3 cellular contexts compared by ENCODE assay signal in genomic region chr1:191448279-191448678, GRCh38.
DNase-seq lines count a peak whose midpoint lies in the region; ATAC-seq, FAIRE-seq and TF ChIP-seq lines count a peak whose summit lies in the region.
"Not testable (repeated sequence)": the region's sequence is repeated elsewhere in the genome, so short reads cannot be mapped to it uniquely, and the experiment has no call there.

No MANE protein-coding gene starts in this region.

- not testable (repeated sequence) for H3K4me3 ChIP-seq in K562; kidney (ENCODE audit: low read length in 2 of 2); spleen

- not testable (repeated sequence) for H3K27me3 ChIP-seq in K562 (ENCODE audit: control insufficient read depth in 2 of 2, insufficient read depth in 2 of 2, low read length in 2 of 2); spleen (replicated peaks in 1 of 7)

- not testable (repeated sequence) for TF ChIP-seq POLR2A in K562 (conservative IDR thresholded peaks at IDR 0.05); spleen (IDR thresholded peaks at IDR 0.05)

- POLR2A ChIA-PET in K562 (lab: Yijun Ruan, JAX) = not testable (repeated sequence)

- H3K27ac ChIP-seq in K562 (ENCODE audit: extremely low read depth, low read depth, low read length); kidney (ENCODE audit: low read depth in 2 of 2, low read length in 2 of 2); spleen: not testable (repeated sequence)

- CTCF ChIA-PET in K562 (lab: Yijun Ruan, JAX; ENCODE audit: low intra/inter-chr PET ratio) = not testable (repeated sequence)

- not testable (repeated sequence) for TF ChIP-seq RAD21 in K562 (CRISPR knock-in tag; conservative IDR thresholded peaks at IDR 0.05 in 1 of 2, IDR thresholded peaks at IDR 0.05 in 1 of 2)

- not testable (repeated sequence) for DNase-seq in K562 (ENCODE audit: extremely low read depth in 1 of 4, low spot score in 3 of 4)
- DNase-seq in kidney = peak; percentile 41
- DNase-seq in spleen = peak; percentile 66

- not testable (repeated sequence) for FAIRE-seq in K562 (lab: Jason Lieb, UNC); kidney (lab: Jason Lieb, UNC)

- not testable (repeated sequence) for H3K79me2 ChIP-seq in K562 (ENCODE audit: control insufficient read depth, insufficient read depth, low read length)

- in situ Hi-C loops in K562 (cut with MboI) = not testable (repeated sequence)

- H4K20me1 ChIP-seq in K562 (replicated peaks; ENCODE audit: control insufficient read depth, insufficient read depth, low read length) = not testable (repeated sequence)

- not testable (repeated sequence) for ATAC-seq in K562

- not testable (repeated sequence) for H3K9ac ChIP-seq in K562 (ENCODE audit: insufficient read depth in 1 of 2, low read depth in 2 of 2, low read length in 2 of 2); kidney (ENCODE audit: low read length in 2 of 2)

- H3K9me3 ChIP-seq in K562 (replicated peaks; ENCODE audit: control insufficient read depth, insufficient read depth, low read depth, low read length); kidney (ENCODE audit: control insufficient read depth in 1 of 2, low read length in 2 of 2): not testable (repeated sequence)
- H3K9me3 ChIP-seq in spleen = peaks cover 0 to 19% (median 5%) of the 10 kb centered on the region in 8 donors

- not testable (repeated sequence) for H3K9me1 ChIP-seq in K562 (ENCODE audit: control insufficient read depth, insufficient read depth, low read length)

- H3K36me3 ChIP-seq in K562 (ENCODE audit: control insufficient read depth, insufficient read depth, low read length); kidney (ENCODE audit: control insufficient read depth in 1 of 2, insufficient read depth in 2 of 2, low read length in 2 of 2); spleen: not testable (repeated sequence)

- not testable (repeated sequence) for TF ChIP-seq CTCF in K562 (IDR thresholded peaks at IDR 0.05 in 2 of 3, conservative IDR thresholded peaks at IDR 0.05 in 1 of 3; ENCODE audit: insufficient read depth in 2 of 3, low read depth in 1 of 3, low read length in 3 of 3); kidney (IDR thresholded peaks at IDR 0.05; ENCODE audit: borderline replicate concordance, extremely low read depth, insufficient read depth); spleen (IDR thresholded peaks at IDR 0.05 in 8 of 11, conservative IDR thresholded peaks at IDR 0.05 in 3 of 11)

- intact Hi-C loops in K562 (cut with micrococcal nuclease); kidney (cut with DNase I); spleen (cut with DNase I; ENCODE audit: low total_unique reads): not testable (repeated sequence)

- not testable (repeated sequence) for TF ChIP-seq EP300 in K562 (IDR thresholded peaks at IDR 0.05; ENCODE audit: low read length)

- not testable (repeated sequence) for H3K4me2 ChIP-seq in K562 (ENCODE audit: insufficient read depth, low read length)

- BruUV-seq in K562 (replicated peaks; lab: Mats Ljungman, UMichigan) = not testable (repeated sequence)

- peak overlapping the region; percentile 45; the same call in 1 of the 2 replicates for H2AFZ ChIP-seq in K562 (ENCODE audit: low read depth, low read length)

- 19% methylated on average over 9 of the region's 9 CpGs for WGBS in K562 (ENCODE audit: insufficient coverage, low coverage, missing lambda C conversion rate)
- WGBS in spleen, 5 donors = 92 to 94% (median 93%) methylated on average over 9 of the region's 9 CpGs

- not testable (repeated sequence) for H3K4me1 ChIP-seq in K562 (replicated peaks in 1 of 2; ENCODE audit: control insufficient read depth in 2 of 2, insufficient read depth in 2 of 2, low read length in 2 of 2); kidney (ENCODE audit: control insufficient read depth in 1 of 2, insufficient read depth in 1 of 2, low read depth in 1 of 2, low read length in 2 of 2); spleen
